Comparison of ENCODE assay signal across 22 cellular contexts in the genomic region with DNA sequence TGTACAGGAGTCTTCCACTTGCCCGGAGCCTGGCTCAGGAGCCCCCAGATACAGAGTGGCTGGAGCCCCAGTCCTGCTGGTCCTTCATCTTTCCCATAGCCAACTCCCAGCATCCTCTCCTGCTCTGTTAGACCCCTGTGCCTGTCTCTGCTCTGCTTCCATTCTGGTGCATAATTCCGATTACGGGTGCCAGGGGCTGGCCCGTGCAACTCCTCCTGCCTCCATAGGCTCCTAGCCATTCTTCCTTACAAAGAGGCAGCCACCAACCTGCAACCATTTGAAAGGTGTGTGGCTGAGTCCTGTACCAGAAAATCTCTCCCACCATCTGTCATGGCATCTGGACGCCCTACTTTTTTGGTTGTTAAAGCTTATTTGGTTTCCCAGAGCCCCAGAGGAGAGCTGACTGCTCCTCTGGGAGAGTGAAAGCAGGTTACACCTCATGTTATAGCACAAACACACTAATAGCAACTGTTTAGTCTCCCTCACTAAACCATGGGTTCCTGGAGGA. TPM values are rescaled to one million over a fixed set of nuclear protein-coding genes. Genes with fewer than 3 reads are reported as not detected.
DNase-seq lines count a peak whose midpoint lies in the region; ATAC-seq, FAIRE-seq and TF ChIP-seq lines count a peak whose summit lies in the region.
"Had no signal": no experiment of that assay in that cellular context is flagged by ENCODE, and none has a peak within 500 bp of the region (broad histone marks: within the 10 kb centered on the region; RNA-seq: fewer than 3 reads in every experiment).

No MANE protein-coding gene starts in this region.

- TF ChIP-seq POLR2A in IMR-90 (IDR thresholded peaks at IDR 0.05; ENCODE audit: low read depth, low read length), result no peak
- TF ChIP-seq POLR2A in breast epithelium (IDR thresholded peaks at IDR 0.05), result no peak
- no peak for TF ChIP-seq POLR2A in H54 (IDR thresholded peaks at IDR 0.05; ENCODE audit: low read depth, low read length)

- in situ Hi-C loops in IMR-90 (cut with MboI; ENCODE audit: low sequenced_read_pairs), result loop anchor here (10.0 kb wide), 1 partner anchor 194 kb away; no protein-coding TSS in a partner anchor

- H3K36me3 Mint-ChIP-seq in neural crest cell (ENCODE audit: low read depth), result no peaks in the 10 kb centered on the region
- H3K36me3 Mint-ChIP-seq in natural killer cell treated with Interleukin-12 subunit alpha and Interleukin-12 subunit beta and Interleukin-15 and Interleukin-18, amount 100 ng/mL, for 72 hours, result no peaks in the 10 kb centered on the region

- peak overlapping the region; percentile 15 for H3K4me3 Mint-ChIP-seq in neural crest cell
- no peak overlapping the region for H3K4me3 Mint-ChIP-seq in natural killer cell treated with Interleukin-12 subunit alpha and Interleukin-12 subunit beta and Interleukin-15 and Interleukin-18, amount 100 ng/mL, for 72 hours

- H3K14ac ChIP-seq in IMR-90 (replicated peaks; ENCODE audit: low read depth, low read length), result no peak overlapping the region

- H3K4me1 Mint-ChIP-seq in neural crest cell, result peaks cover 26% of the 10 kb centered on the region
- H3K4me1 Mint-ChIP-seq in natural killer cell treated with Interleukin-12 subunit alpha and Interleukin-12 subunit beta and Interleukin-15 and Interleukin-18, amount 100 ng/mL, for 72 hours (ENCODE audit: low read depth in 2 of 2), result peaks cover 7 to 12% of the 10 kb centered on the region in 2 donors

- H3K9ac ChIP-seq in IMR-90 (ENCODE audit: low read depth, low read length), result no peak overlapping the region

- no peak overlapping the region for H3K4ac ChIP-seq in IMR-90 (ENCODE audit: low read depth, low read length)

- FAIRE-seq in H54 (lab: Jason Lieb, UNC), result no peak
- FAIRE-seq: GM18507, K562 had no signal

- TF ChIP-seq CTCF in IMR-90 (conservative IDR thresholded peaks at IDR 0.05; ENCODE audit: low read depth, low read length), result no peak
- no peak for TF ChIP-seq CTCF in WERI-Rb-1 (IDR thresholded peaks at IDR 0.05; ENCODE audit: low read depth, low read length)
- TF ChIP-seq CTCF in neural crest cell (conservative IDR thresholded peaks at IDR 0.05), result no peak
- no peak for TF ChIP-seq CTCF in breast epithelium (IDR thresholded peaks at IDR 0.05)

- no peak overlapping the region for H3K23ac ChIP-seq in IMR-90 (ENCODE audit: low read depth, low read length)

- TF ChIP-seq RAD21 in IMR-90 (IDR thresholded peaks at IDR 0.05; ENCODE audit: low read length), result no peak

- H2BK5ac ChIP-seq in IMR-90 (ENCODE audit: low read depth, low read length, poor library complexity, severe bottlenecking), result no peak overlapping the region

- no peaks in the 10 kb centered on the region for H3K79me1 ChIP-seq in IMR-90 (ENCODE audit: low read depth in 1 of 2, low read length in 2 of 2)

- H4K8ac ChIP-seq in IMR-90 (ENCODE audit: low read depth in 2 of 2, low read length in 2 of 2), result no peak overlapping the region

- no peak for ATAC-seq in IMR-90 (ENCODE audit: low read depth)
- ATAC-seq in natural killer cell treated with Interleukin-12 subunit alpha and Interleukin-12 subunit beta and Interleukin-15 and Interleukin-18, amount 100 ng/mL, for 72 hours, result no peak
- ATAC-seq: K562 had no signal

- H4K5ac ChIP-seq in IMR-90 (ENCODE audit: low read depth, low read length), result no peak overlapping the region

- H2BK15ac ChIP-seq in IMR-90 (ENCODE audit: low read depth, low read length), result no peak overlapping the region

- H2BK20ac ChIP-seq in IMR-90 (ENCODE audit: low read depth, low read length), result no peak overlapping the region

- H3K4me3 ChIP-seq in IMR-90 (ENCODE audit: insufficient read depth, low read depth, low read length), result no peak overlapping the region
- H3K4me3 ChIP-seq in WERI-Rb-1 (ENCODE audit: low read depth, low read length), result peak overlapping the region; percentile 25
- no peak overlapping the region for H3K4me3 ChIP-seq in breast epithelium
- H3K4me3 ChIP-seq: K562 had no signal

- no peak overlapping the region for H3K4me2 ChIP-seq in IMR-90 (ENCODE audit: low read depth, low read length)

- H3K27ac ChIP-seq in IMR-90 (ENCODE audit: insufficient read depth, low read length), result no peak overlapping the region
- H3K27ac ChIP-seq in WERI-Rb-1, result peak overlapping the region; percentile 86
- H3K27ac ChIP-seq in breast epithelium, result no peak overlapping the region

- H3K18ac ChIP-seq in IMR-90 (ENCODE audit: low read depth, low read length), result no peak overlapping the region

- no peak overlapping the region for H2AK5ac ChIP-seq in IMR-90 (ENCODE audit: low read depth, low read length)

- no peak overlapping the region for H3K56ac ChIP-seq in IMR-90 (ENCODE audit: extremely low read depth, insufficient read depth, low read length)

- no peaks in the 10 kb centered on the region for H3K9me3 Mint-ChIP-seq in neural crest cell
- no peaks in the 10 kb centered on the region for H3K9me3 Mint-ChIP-seq in natural killer cell treated with Interleukin-12 subunit alpha and Interleukin-12 subunit beta and Interleukin-15 and Interleukin-18, amount 100 ng/mL, for 72 hours

- intact Hi-C loops in IMR-90 (cut with micrococcal nuclease), result loop anchor here (10.0 kb wide), 2 partner anchors 304 to 524 kb away; no protein-coding TSS in a partner anchor
- intact Hi-C loops in breast epithelium (cut with DNase I; ENCODE audit: low total_unique reads), result no loop called here

- 43% methylated on average over 1 of the region's 5 CpGs; no CpG with 5 or more reads in 1 of the 2 experiments for WGBS in IMR-90 (ENCODE audit: extremely low coverage in 2 of 2, insufficient read length in 1 of 2), 2 experiments

- no peaks in the 10 kb centered on the region for H4K20me1 ChIP-seq in IMR-90 (ENCODE audit: insufficient read depth, low read length)

- CTCF ChIA-PET in IMR-90 (lab: Yijun Ruan, JAX), result no interaction called here

- dilution Hi-C loops in IMR-90 (cut with HindIII; ENCODE audit: low sequenced_read_pairs, unreplicated experiment), result no loop called here

- peak overlapping the region; percentile 9 for H2AFZ ChIP-seq in IMR-90 (replicated peaks; ENCODE audit: low read length, poor library complexity)

- H3K36me3 ChIP-seq in IMR-90 (ENCODE audit: control insufficient read depth, insufficient read depth, low read length) (no peaks in the 10 kb centered on the region), WERI-Rb-1 (no peaks in the 10 kb centered on the region), breast epithelium (no peaks in the 10 kb centered on the region)

- DNase-seq in NCI-H82 (lab: John Stamatoyannopoulos, UW) (peak; percentile 53), NCI-H82 treated with DMSO at 0.1 percent for 48 hours (lab: John Stamatoyannopoulos, UW; ENCODE audit: unreplicated experiment) (no peak), IMR-90 (no peak), WERI-Rb-1 (peak; percentile 51), neural crest cell (ENCODE audit: low read depth, low spot score) (no peak), breast epithelium (ENCODE audit: low spot score in 2 of 2) (no peak), H54 (ENCODE audit: insufficient read length, low spot score) (no peak)
- no peak for DNase-seq in natural killer cell treated with Interleukin-12 subunit alpha and Interleukin-12 subunit beta and Interleukin-15 and Interleukin-18, amount 100 ng/mL, for 72 hours (ENCODE audit: low spot score)
- DNase-seq: 8988T, ACHN, Calu3, H7, MV-4-11, NCI-H1105, NCI-H146, NCI-H1930, NCI-H2227 treated with DMSO at 0.1 percent for 48 hours, NCI-H748 treated with DMSO at 0.1 percent for 48 hours, RPMI8226, SHP77 had no signal

- no peaks in the 10 kb centered on the region for H3K9me1 ChIP-seq in IMR-90 (ENCODE audit: insufficient read depth, low read length)

- H3K4me1 ChIP-seq in IMR-90 (ENCODE audit: control insufficient read depth, insufficient read depth, low read length), result peaks cover 3% of the 10 kb centered on the region; the same call in 1 of the 2 replicates
- H3K4me1 ChIP-seq in breast epithelium, result no peaks in the 10 kb centered on the region

- H3K27me3 ChIP-seq in IMR-90 (ENCODE audit: control insufficient read depth, insufficient read depth, low read length) (peaks cover 2% of the 10 kb centered on the region; the same call in 1 of the 2 replicates), WERI-Rb-1 (ENCODE audit: insufficient read depth, low read depth, severe bottlenecking) (no peaks in the 10 kb centered on the region), breast epithelium (no peaks in the 10 kb centered on the region)

- H2BK120ac ChIP-seq in IMR-90 (ENCODE audit: low read depth, low read length), result no peak overlapping the region

- no TSS peak for BruUV-seq in IMR-90 (replicated peaks; lab: Mats Ljungman, UMichigan)

- H4K91ac ChIP-seq in IMR-90 (ENCODE audit: insufficient read depth, low read depth, low read length), result no peak overlapping the region

- peaks cover 16% of the 10 kb centered on the region for H3K27me3 Mint-ChIP-seq in neural crest cell (ENCODE audit: low read depth)
- peaks cover 16 to 20% of the 10 kb centered on the region in 2 donors for H3K27me3 Mint-ChIP-seq in natural killer cell treated with Interleukin-12 subunit alpha and Interleukin-12 subunit beta and Interleukin-15 and Interleukin-18, amount 100 ng/mL, for 72 hours

- H3K9me3 ChIP-seq in IMR-90 (ENCODE audit: control insufficient read depth, insufficient read depth, low read length), result no peaks in the 10 kb centered on the region
- H3K9me3 ChIP-seq in WERI-Rb-1 (ENCODE audit: severe bottlenecking), result no peaks in the 10 kb centered on the region
- no peaks in the 10 kb centered on the region for H3K9me3 ChIP-seq in breast epithelium

- H3K27ac Mint-ChIP-seq in neural crest cell (ENCODE audit: unreplicated experiment), result no peak overlapping the region
- no peak overlapping the region for H3K27ac Mint-ChIP-seq in natural killer cell treated with Interleukin-12 subunit alpha and Interleukin-12 subunit beta and Interleukin-15 and Interleukin-18, amount 100 ng/mL, for 72 hours

- POLR2A ChIA-PET in IMR-90 (lab: Charles Lee; ENCODE audit: unreplicated experiment), result no interaction called here

- H2AK9ac ChIP-seq in IMR-90 (replicated peaks; ENCODE audit: low read depth, low read length, poor library complexity), result no peak overlapping the region

TF ChIP-seq in IMR-90, 13 proteins besides CTCF, POLR2A, EP300 and RAD21 (continues in another document):
- no peak for TF ChIP-seq MXI1 (IDR thresholded peaks at IDR 0.05; ENCODE audit: borderline replicate concordance, low read depth, low read length)
- no peak for TF ChIP-seq SMC3 (IDR thresholded peaks at IDR 0.05; ENCODE audit: low read depth, low read length)

RNA-seq across cellular contexts. Expression of gene RAD18, which starts 5.2 kb away (rescaled TPM):
- 17.2 and 22.2 TPM in 2 replicates for total RNA-seq in IMR-90 (2012; rRNA removed)
- polyA plus RNA-seq in IMR-90 (2012; rRNA removed), result 6.9 and 8.2 TPM in 2 replicates
- polyA plus RNA-seq in IMR-90 (2012; cell fraction: cytosol; rRNA removed), result 1.3 and 1.8 TPM in 2 replicates
- polyA plus RNA-seq in IMR-90 (2012; cell fraction: nucleus; rRNA removed; ENCODE audit: low replicate concordance), result 5.3 and 13.9 TPM in 2 replicates
- total RNA-seq in neural crest cell, result 34.2 and 36.3 TPM in 2 replicates
- total RNA-seq in breast epithelium, result 10 to 100 TPM in 2 of 3 donors, 1 to 10 TPM in 1; 8.6 to 26.3 (median 13.4) TPM
- total RNA-seq in natural killer cell treated with Interleukin-12 subunit alpha and Interleukin-12 subunit beta and Interleukin-15 and Interleukin-18, amount 100 ng/mL, for 72 hours, result 10 to 100 TPM; 33.4 to 66.0 TPM

Comparison
In these comparisons a context has a peak if more than half of its experiments do, and no peak if none do; other contexts are left out.
1. DNase-seq: peak in NCI-H82 (single experiment) and WERI-Rb-1 (single experiment); none in NCI-H82 treated with DMSO at 0.1 percent for 48 hours (single experiment), IMR-90 (single experiment), neural crest cell (single experiment), breast epithelium (0 of 2), H54 (single experiment) and natural killer cell treated with Interleukin-12 subunit alpha and Interleukin-12 subunit beta and Interleukin-15 and Interleukin-18, amount 100 ng/mL, for 72 hours (single experiment).